ENCODE assay signal across 8 cellular contexts in the genomic region with DNA sequence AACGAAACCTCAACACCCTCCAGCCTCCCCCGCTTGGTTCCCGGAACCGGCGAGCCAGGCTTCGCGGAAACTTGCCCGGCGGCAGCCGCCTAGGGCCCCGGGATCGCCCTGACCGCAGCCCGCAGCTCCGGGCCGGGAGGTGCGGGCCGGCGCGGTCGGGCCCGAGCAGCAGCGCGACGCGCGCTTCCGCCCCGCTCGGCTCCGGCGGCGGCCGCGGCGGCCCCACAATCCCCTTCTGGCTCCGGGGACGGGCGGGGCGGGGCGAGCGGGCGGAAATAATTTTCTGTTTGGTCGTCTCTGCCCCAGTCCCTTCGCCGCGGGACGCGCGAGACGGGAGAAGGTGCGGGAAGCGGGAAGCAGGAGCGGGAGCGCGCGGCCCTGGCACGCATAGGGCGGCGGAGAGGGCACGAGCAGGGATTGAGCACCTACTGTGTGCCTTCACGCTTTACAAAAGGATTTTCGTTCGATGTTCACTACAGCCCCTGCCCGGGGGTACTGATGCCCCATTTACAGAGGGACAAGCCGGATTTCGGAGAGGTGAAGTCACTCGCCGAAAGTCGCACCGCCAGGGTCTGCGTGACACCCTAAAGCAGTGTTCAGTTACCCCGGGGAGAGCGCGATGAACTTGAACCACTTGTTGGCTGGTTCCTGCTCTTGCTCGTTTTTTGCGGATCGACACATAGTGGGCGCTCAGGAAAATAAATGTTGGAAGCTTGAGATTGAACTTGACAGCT. TPM values are rescaled to one million over a fixed set of nuclear protein-coding genes. Genes with fewer than 3 reads are reported as not detected.
A peak's percentile ranks its signal among the peaks of the same experiment; 100 is the strongest.
DNase-seq lines count a peak whose midpoint lies in the region; ATAC-seq and TF ChIP-seq lines count a peak whose summit lies in the region.

No MANE protein-coding gene starts in this region.

- peaks cover 8 to 58% (median 29%) of the 10 kb centered on the region in 4 donors for H3K4me1 Mint-ChIP-seq in CD4-positive, CD25-positive, alpha-beta regulatory T cell
- H3K4me1 Mint-ChIP-seq in activated naive CD8-positive, alpha-beta T cell (ENCODE audit: low read depth): peaks cover 43% of the 10 kb centered on the region
- H3K4me1 Mint-ChIP-seq in glutamatergic neuron (ENCODE audit: low read depth, unreplicated experiment): peaks cover 11% of the 10 kb centered on the region

- peaks cover 61% of the 10 kb centered on the region for H3K4me1 ChIP-seq in CD4-positive, CD25-positive, alpha-beta regulatory T cell (ENCODE audit: control insufficient read depth, insufficient read depth, low read length, poor library complexity, severe bottlenecking)
- peaks cover 53% of the 10 kb centered on the region for H3K4me1 ChIP-seq in suprapubic skin

- ATAC-seq in CD4-positive, CD25-positive, alpha-beta regulatory T cell (ENCODE audit: low read depth in 2 of 2): peak; percentile 54 to 57
- ATAC-seq in GM19467 (IDR thresholded peaks at IDR 0.05; ENCODE audit: unreplicated experiment) (peak; percentile 30), omental fat pad (ENCODE audit: low FRiP score) (peak; percentile 61)

- H3K27me3 Mint-ChIP-seq in CD4-positive, CD25-positive, alpha-beta regulatory T cell: no peaks in the 10 kb centered on the region
- H3K27me3 Mint-ChIP-seq in activated naive CD8-positive, alpha-beta T cell: no peaks in the 10 kb centered on the region
- peaks cover 33% of the 10 kb centered on the region for H3K27me3 Mint-ChIP-seq in glutamatergic neuron (ENCODE audit: unreplicated experiment)

- H3K4me3 ChIP-seq in CD4-positive, CD25-positive, alpha-beta regulatory T cell (ENCODE audit: low read depth, low read length): peak overlapping the region; percentile 91
- H3K4me3 ChIP-seq in MG63: peak overlapping the region; percentile 69
- H3K4me3 ChIP-seq in SK-N-MC: peak overlapping the region; percentile 81
- peak overlapping the region; percentile 85 for H3K4me3 ChIP-seq in suprapubic skin

- H3K27ac Mint-ChIP-seq in CD4-positive, CD25-positive, alpha-beta regulatory T cell: peak overlapping the region; percentile 96 to 100 (median 99)
- peak overlapping the region; percentile 100 for H3K27ac Mint-ChIP-seq in activated naive CD8-positive, alpha-beta T cell
- H3K27ac Mint-ChIP-seq in glutamatergic neuron (ENCODE audit: unreplicated experiment): no peak overlapping the region

- H3K4me3 Mint-ChIP-seq in CD4-positive, CD25-positive, alpha-beta regulatory T cell: peak overlapping the region; percentile 94 to 100 (median 98)
- H3K4me3 Mint-ChIP-seq in activated naive CD8-positive, alpha-beta T cell: peak overlapping the region; percentile 99
- H3K4me3 Mint-ChIP-seq in glutamatergic neuron (ENCODE audit: unreplicated experiment): peak overlapping the region; percentile 82

- peak overlapping the region; percentile 88 for H3K9ac ChIP-seq in SK-N-MC (ENCODE audit: insufficient read length)

- TF ChIP-seq EP300 in suprapubic skin (IDR thresholded peaks at IDR 0.05): no peak

- peak in 1 of 2 donors; percentile 72 for TF ChIP-seq POLR2A in suprapubic skin (IDR thresholded peaks at IDR 0.05)

- peak; percentile 76 to 92 (median 80) for DNase-seq in CD4-positive, CD25-positive, alpha-beta regulatory T cell
- DNase-seq in MG63 (peak; percentile 96), SK-N-MC (ENCODE audit: low read depth, low spot score) (no peak), glutamatergic neuron (peak; percentile 82), omental fat pad (ENCODE audit: low spot score) (peak; percentile 44), suprapubic skin (ENCODE audit: low spot score in 2 of 2) (peak; percentile 93 to 95)

- no peaks in the 10 kb centered on the region for H3K27me3 ChIP-seq in CD4-positive, CD25-positive, alpha-beta regulatory T cell (ENCODE audit: control insufficient read depth, insufficient read depth, low read length)
- H3K27me3 ChIP-seq in MG63 (peaks cover 3% of the 10 kb centered on the region; the same call in 1 of the 2 replicates), suprapubic skin (no peaks in the 10 kb centered on the region)

- no peaks in the 10 kb centered on the region for H3K36me3 ChIP-seq in CD4-positive, CD25-positive, alpha-beta regulatory T cell (ENCODE audit: control insufficient read depth, insufficient read depth, low read length)
- H3K36me3 ChIP-seq in MG63 (peaks cover 10% of the 10 kb centered on the region), SK-N-MC (ENCODE audit: insufficient read depth, low read length) (peaks cover 2% of the 10 kb centered on the region; the same call in 1 of the 2 replicates), suprapubic skin (no peaks in the 10 kb centered on the region)

- 0% methylated on average over 19 of the region's 79 CpGs for WGBS in suprapubic skin

- H3K9me3 Mint-ChIP-seq in CD4-positive, CD25-positive, alpha-beta regulatory T cell: peaks cover 0 to 2% (median 0%) of the 10 kb centered on the region in 7 donors
- H3K9me3 Mint-ChIP-seq in activated naive CD8-positive, alpha-beta T cell (ENCODE audit: low read depth): no peaks in the 10 kb centered on the region
- peaks cover 14% of the 10 kb centered on the region for H3K9me3 Mint-ChIP-seq in glutamatergic neuron (ENCODE audit: unreplicated experiment)

- peak overlapping the region; percentile 98 for H3K27ac ChIP-seq in CD4-positive, CD25-positive, alpha-beta regulatory T cell (ENCODE audit: insufficient read depth, low read length, poor library complexity, severe bottlenecking)
- peak overlapping the region; percentile 80 for H3K27ac ChIP-seq in SK-N-MC
- H3K27ac ChIP-seq in suprapubic skin: peak overlapping the region; percentile 90

- H3K36me3 Mint-ChIP-seq in CD4-positive, CD25-positive, alpha-beta regulatory T cell: peaks cover 4% of the 10 kb centered on the region
- peaks cover 2% of the 10 kb centered on the region for H3K36me3 Mint-ChIP-seq in activated naive CD8-positive, alpha-beta T cell
- H3K36me3 Mint-ChIP-seq in glutamatergic neuron (ENCODE audit: unreplicated experiment): no peaks in the 10 kb centered on the region

- H3K9me3 ChIP-seq in CD4-positive, CD25-positive, alpha-beta regulatory T cell (ENCODE audit: control insufficient read depth in 2 of 2, low read length in 2 of 2): no peaks in the 10 kb centered on the region
- H3K9me3 ChIP-seq in MG63 (no peaks in the 10 kb centered on the region; the same call in 1 of the 2 replicates), SK-N-MC (ENCODE audit: low read depth, low read length) (no peaks in the 10 kb centered on the region), suprapubic skin (no peaks in the 10 kb centered on the region)

- TF ChIP-seq CTCF in glutamatergic neuron (IDR thresholded peaks at IDR 0.05; ENCODE audit: partially characterized antibody, unreplicated experiment): no peak
- TF ChIP-seq CTCF in omental fat pad (IDR thresholded peaks at IDR 0.05): no peak
- TF ChIP-seq CTCF in suprapubic skin (IDR thresholded peaks at IDR 0.05): no peak

RNA-seq across cellular contexts. Expression of a gene that starts 2.7 kb away (rescaled TPM):
- total RNA-seq in CD4-positive, CD25-positive, alpha-beta regulatory T cell: 361 TPM
- 1 to 10 TPM; 5.2 to 6.8 (median 6.6) TPM for polyA plus RNA-seq in CD4-positive, CD25-positive, alpha-beta regulatory T cell
- 11.7 and 17.5 TPM in 2 replicates for total RNA-seq in MG63 (2014; rRNA removed; shearing (Covaris generic); ENCODE audit: low replicate concordance)
- 59.8 TPM for total RNA-seq in glutamatergic neuron (ENCODE audit: unreplicated experiment)
- 100 to 1,000 TPM in 1 of 4 donors, 10 to 100 TPM in 3; 38.7 to 108 (median 54.8) TPM for total RNA-seq in omental fat pad
- total RNA-seq in suprapubic skin: 100 to 1,000 TPM in 1 of 4 donors, 10 to 100 TPM in 3; 62.7 to 136 (median 79.0) TPM

RNA-seq across cellular contexts. Expression of a gene that starts 27.6 kb away (rescaled TPM):
- 0.59 TPM for total RNA-seq in CD4-positive, CD25-positive, alpha-beta regulatory T cell
- under 1 TPM in 1 of 4 donors, not detected in 3; 0.13 TPM for polyA plus RNA-seq in CD4-positive, CD25-positive, alpha-beta regulatory T cell
- total RNA-seq in MG63 (2014; rRNA removed; shearing (Covaris generic); ENCODE audit: low replicate concordance): 6.4 and 7.9 TPM in 2 replicates
- total RNA-seq in glutamatergic neuron (ENCODE audit: unreplicated experiment): 2.0 TPM
- total RNA-seq in omental fat pad: 1 to 10 TPM in 2 of 4 donors, under 1 TPM in 2; 0.38 to 5.2 (median 1.5) TPM
- total RNA-seq in suprapubic skin: 1 to 10 TPM in 3 of 4 donors, under 1 TPM in 1; 0.80 to 6.1 (median 3.2) TPM

RNA-seq across cellular contexts. Expression of a gene that starts 27.8 kb away (rescaled TPM):
- 8.7 TPM for total RNA-seq in CD4-positive, CD25-positive, alpha-beta regulatory T cell
- polyA plus RNA-seq in CD4-positive, CD25-positive, alpha-beta regulatory T cell: 10 to 100 TPM; 31.7 to 62.6 (median 40.6) TPM
- total RNA-seq in MG63 (2014; rRNA removed; shearing (Covaris generic); ENCODE audit: low replicate concordance): 7.7 and 29.1 TPM in 2 replicates
- total RNA-seq in glutamatergic neuron (ENCODE audit: unreplicated experiment): 3.2 TPM
- 10 to 100 TPM in 3 of 4 donors, 1 to 10 TPM in 1; 7.6 to 25.5 (median 15.7) TPM for total RNA-seq in omental fat pad
- total RNA-seq in suprapubic skin: 10 to 100 TPM in 2 of 4 donors, 1 to 10 TPM in 2; 6.8 to 12.7 (median 10.1) TPM

RNA-seq across cellular contexts. Expression of a gene that starts 45.8 kb away (rescaled TPM):
- 0.25 TPM for total RNA-seq in CD4-positive, CD25-positive, alpha-beta regulatory T cell
- polyA plus RNA-seq in CD4-positive, CD25-positive, alpha-beta regulatory T cell: not detected
- total RNA-seq in MG63 (2014; rRNA removed; shearing (Covaris generic); ENCODE audit: low replicate concordance): 3.3 and 3.4 TPM in 2 replicates
- total RNA-seq in glutamatergic neuron (ENCODE audit: unreplicated experiment): 70.1 TPM
- 10 to 100 TPM in 1 of 4 donors, 1 to 10 TPM in 3; 3.2 to 17.0 (median 6.1) TPM for total RNA-seq in omental fat pad
- total RNA-seq in suprapubic skin: 10 to 100 TPM in 1 of 4 donors, 1 to 10 TPM in 3; 5.3 to 15.2 (median 7.0) TPM

RNA-seq across cellular contexts. Expression of a gene that starts 50.2 kb away (rescaled TPM):
- total RNA-seq in CD4-positive, CD25-positive, alpha-beta regulatory T cell: 107 TPM
- 100 to 1,000 TPM; 473 to 589 (median 509) TPM for polyA plus RNA-seq in CD4-positive, CD25-positive, alpha-beta regulatory T cell
- total RNA-seq in MG63 (2014; rRNA removed; shearing (Covaris generic); ENCODE audit: low replicate concordance): 494 and 524 TPM in 2 replicates
- total RNA-seq in glutamatergic neuron (ENCODE audit: unreplicated experiment) (121 TPM), omental fat pad (100 to 1,000 TPM; 140 to 169 (median 155) TPM), suprapubic skin (100 to 1,000 TPM; 106 to 186 (median 162) TPM)
